Comparison of ENCODE assay signal across 14 cellular contexts in genomic region chr12:31989571-31989970, GRCh38. TPM values are rescaled to one million over a fixed set of nuclear protein-coding genes. Genes with fewer than 3 reads are reported as not detected.
DNase-seq lines count a peak whose midpoint lies in the region; ATAC-seq and TF ChIP-seq lines count a peak whose summit lies in the region.
"Had no signal": no experiment of that assay in that cellular context is flagged by ENCODE, and none has a peak within 500 bp of the region (broad histone marks: within the 10 kb centered on the region; RNA-seq: fewer than 3 reads in every experiment).

No MANE protein-coding gene starts in this region.

- H3K4me1 ChIP-seq in psoas muscle: no peaks in the 10 kb centered on the region
- H3K4me1 ChIP-seq: SJCRH30 had no signal

- H3K27ac Mint-ChIP-seq in activated naive CD4-positive, alpha-beta T cell treated with anti-CD3 and anti-CD28 coated beads, Interleukin-2, amount 10 ng/mL, durations not matched to agents 7 days and 5 days: peak overlapping the region; percentile 83
- peak overlapping the region; percentile 69 for H3K27ac Mint-ChIP-seq in activated T-helper 2 cell treated with anti-CD3 and anti-CD28 coated beads, Interferon-gamma antibody, Interleukin-2, Interleukin-4, amounts not matched to agents 10 μg/mL and 5 μg/mL and 100 μg/mL, durations not matched to agents 14 hours and 24 hours and 36 hours
- H3K27ac Mint-ChIP-seq in stimulated activated naive B cell treated with anti-CD40 and anti-IgM and Interleukin-4, amounts not matched to agents 10 μg/mL and 1 μg/mL and 100 μg/mL, for 72 hours: peak overlapping the region; percentile 14

- H3K36me3 Mint-ChIP-seq in activated naive CD4-positive, alpha-beta T cell treated with anti-CD3 and anti-CD28 coated beads, Interleukin-2, amount 10 ng/mL, durations not matched to agents 7 days and 5 days: peaks cover 91% of the 10 kb centered on the region
- peaks cover 93% of the 10 kb centered on the region for H3K36me3 Mint-ChIP-seq in activated T-helper 2 cell treated with anti-CD3 and anti-CD28 coated beads, Interferon-gamma antibody, Interleukin-2, Interleukin-4, amounts not matched to agents 10 μg/mL and 5 μg/mL and 100 μg/mL, durations not matched to agents 14 hours and 24 hours and 36 hours (ENCODE audit: low read depth)
- peaks cover 52 to 75% of the 10 kb centered on the region in 2 donors for H3K36me3 Mint-ChIP-seq in stimulated activated naive B cell treated with anti-CD40 and anti-IgM and Interleukin-4, amounts not matched to agents 10 μg/mL and 1 μg/mL and 100 μg/mL, for 72 hours

- no peak overlapping the region for H3K4me3 Mint-ChIP-seq in activated naive CD4-positive, alpha-beta T cell treated with anti-CD3 and anti-CD28 coated beads, Interleukin-2, amount 10 ng/mL, durations not matched to agents 7 days and 5 days
- H3K4me3 Mint-ChIP-seq in activated T-helper 2 cell treated with anti-CD3 and anti-CD28 coated beads, Interferon-gamma antibody, Interleukin-2, Interleukin-4, amounts not matched to agents 10 μg/mL and 5 μg/mL and 100 μg/mL, durations not matched to agents 14 hours and 24 hours and 36 hours (ENCODE audit: low read depth): peak overlapping the region; percentile 5
- peak overlapping the region in 1 of 2 donors; percentile 15 for H3K4me3 Mint-ChIP-seq in stimulated activated naive B cell treated with anti-CD40 and anti-IgM and Interleukin-4, amounts not matched to agents 10 μg/mL and 1 μg/mL and 100 μg/mL, for 72 hours

- no peaks in the 10 kb centered on the region for H3K27me3 ChIP-seq in psoas muscle (ENCODE audit: insufficient read depth in 3 of 3, low read length in 2 of 3)
- H3K27me3 ChIP-seq: SJCRH30 had no signal

- TF ChIP-seq CTCF in psoas muscle (IDR thresholded peaks at IDR 0.05): no peak

- intact Hi-C loops in activated T-helper 2 cell treated with anti-CD3 and anti-CD28 coated beads, Interferon-gamma antibody, Interleukin-2, Interleukin-4, amounts not matched to agents 10 μg/mL and 5 μg/mL and 100 μg/mL, durations not matched to agents 14 hours and 24 hours and 36 hours (cut with micrococcal nuclease): no loop called here
- intact Hi-C loops in psoas muscle (cut with DNase I): loop anchor here in 1 of 2 donors (10.0 kb wide), 1 partner anchor 315 kb away; no protein-coding TSS in a partner anchor

- no peak overlapping the region for H3K27ac ChIP-seq in psoas muscle
- H3K27ac ChIP-seq: HL-60, left ventricle myocardium inferior, SJCRH30 had no signal

- peaks cover 3 to 29% of the 10 kb centered on the region in 2 donors for H3K36me3 ChIP-seq in psoas muscle (ENCODE audit: insufficient read depth in 1 of 2, low read depth in 1 of 2)

- 94 to 97% (median 96%) methylated on average over 10 of the region's 10 CpGs for WGBS in psoas muscle, 3 donors

- H3K4me3 ChIP-seq in psoas muscle: no peak overlapping the region
- H3K4me3 ChIP-seq: GM12878, K562, left ventricle myocardium inferior, SJCRH30 had no signal

- H3K27me3 Mint-ChIP-seq in activated naive CD4-positive, alpha-beta T cell treated with anti-CD3 and anti-CD28 coated beads, Interleukin-2, amount 10 ng/mL, durations not matched to agents 7 days and 5 days: no peaks in the 10 kb centered on the region
- H3K27me3 Mint-ChIP-seq in activated T-helper 2 cell treated with anti-CD3 and anti-CD28 coated beads, Interferon-gamma antibody, Interleukin-2, Interleukin-4, amounts not matched to agents 10 μg/mL and 5 μg/mL and 100 μg/mL, durations not matched to agents 14 hours and 24 hours and 36 hours (ENCODE audit: low read depth): no peaks in the 10 kb centered on the region
- H3K27me3 Mint-ChIP-seq in stimulated activated naive B cell treated with anti-CD40 and anti-IgM and Interleukin-4, amounts not matched to agents 10 μg/mL and 1 μg/mL and 100 μg/mL, for 72 hours: no peaks in the 10 kb centered on the region

- no peak for DNase-seq in activated naive CD4-positive, alpha-beta T cell treated with anti-CD3 and anti-CD28 coated beads, Interleukin-2, amount 10 ng/mL, durations not matched to agents 7 days and 5 days
- no peak for DNase-seq in activated naive CD4-positive, alpha-beta T cell treated with anti-CD3 and anti-CD28 coated beads, Interleukin-2, amount 50 U/mL, for 16 hours
- no peak for DNase-seq in activated T-helper 2 cell treated with anti-CD3 and anti-CD28 coated beads, Interferon-gamma antibody, Interleukin-2, Interleukin-4, amounts not matched to agents 10 μg/mL and 5 μg/mL and 100 μg/mL, durations not matched to agents 14 hours and 24 hours and 36 hours (ENCODE audit: low spot score)
- DNase-seq in kidney tubule cell (ENCODE audit: low spot score): peak; percentile 65
- DNase-seq in stimulated activated naive B cell treated with anti-CD40 and anti-IgM and Interleukin-4, amounts not matched to agents 10 μg/mL and 1 μg/mL and 100 μg/mL, for 72 hours: no peak
- DNase-seq in psoas muscle: no peak
- no peak for DNase-seq in central memory CD4-positive, alpha-beta T cell
- DNase-seq in RKO (ENCODE audit: low spot score): no peak
- DNase-seq: left ventricle myocardium inferior, NCI-H526 treated with DMSO at 0.1 percent for 48 hours, SJCRH30 had no signal

- H3K9me3 Mint-ChIP-seq in activated naive CD4-positive, alpha-beta T cell treated with anti-CD3 and anti-CD28 coated beads, Interleukin-2, amount 10 ng/mL, durations not matched to agents 7 days and 5 days: peaks cover 60% of the 10 kb centered on the region
- H3K9me3 Mint-ChIP-seq in activated T-helper 2 cell treated with anti-CD3 and anti-CD28 coated beads, Interferon-gamma antibody, Interleukin-2, Interleukin-4, amounts not matched to agents 10 μg/mL and 5 μg/mL and 100 μg/mL, durations not matched to agents 14 hours and 24 hours and 36 hours: peaks cover 57% of the 10 kb centered on the region
- peaks cover 8 to 17% of the 10 kb centered on the region in 2 donors for H3K9me3 Mint-ChIP-seq in stimulated activated naive B cell treated with anti-CD40 and anti-IgM and Interleukin-4, amounts not matched to agents 10 μg/mL and 1 μg/mL and 100 μg/mL, for 72 hours

- H3K4me1 Mint-ChIP-seq in activated naive CD4-positive, alpha-beta T cell treated with anti-CD3 and anti-CD28 coated beads, Interleukin-2, amount 10 ng/mL, durations not matched to agents 7 days and 5 days: peaks cover 60% of the 10 kb centered on the region
- H3K4me1 Mint-ChIP-seq in activated T-helper 2 cell treated with anti-CD3 and anti-CD28 coated beads, Interferon-gamma antibody, Interleukin-2, Interleukin-4, amounts not matched to agents 10 μg/mL and 5 μg/mL and 100 μg/mL, durations not matched to agents 14 hours and 24 hours and 36 hours (ENCODE audit: low read depth): peaks cover 43% of the 10 kb centered on the region
- H3K4me1 Mint-ChIP-seq in stimulated activated naive B cell treated with anti-CD40 and anti-IgM and Interleukin-4, amounts not matched to agents 10 μg/mL and 1 μg/mL and 100 μg/mL, for 72 hours: peaks cover 36 to 62% of the 10 kb centered on the region in 2 donors

- no peak for ATAC-seq in stimulated activated naive B cell treated with anti-CD40 and anti-IgM and Interleukin-4, amounts not matched to agents 10 μg/mL and 1 μg/mL and 100 μg/mL, for 72 hours (replicated peaks)
- ATAC-seq in psoas muscle: no peak
- ATAC-seq: GM12878, K562 had no signal

- no peaks in the 10 kb centered on the region for H3K9me3 ChIP-seq in psoas muscle
- H3K9me3 ChIP-seq: SJCRH30 had no signal

- CTCF ChIA-PET in activated naive CD4-positive, alpha-beta T cell treated with anti-CD3 and anti-CD28 coated beads, Interleukin-2, amount 10 ng/mL, durations not matched to agents 7 days and 5 days (lab: Charles Lee): no interaction called here

RNA-seq across cellular contexts. Expression of gene RESF1, which starts 30.4 kb away (rescaled TPM):
- 41.9 and 43.2 TPM in 2 replicates for total RNA-seq in activated T-helper 2 cell treated with anti-CD3 and anti-CD28 coated beads, Interferon-gamma antibody, Interleukin-2, Interleukin-4, amounts not matched to agents 10 μg/mL and 5 μg/mL and 100 μg/mL, durations not matched to agents 14 hours and 24 hours and 36 hours
- total RNA-seq in psoas muscle: 10 to 100 TPM; 11.9 to 18.4 (median 14.2) TPM
- 10 to 100 TPM in 1 of 3 donors, 1 to 10 TPM in 2; 6.0 to 17.8 (median 7.1) TPM for polyA plus RNA-seq in psoas muscle

Comparison
In these comparisons a context has a peak if more than half of its experiments do, and no peak if none do; other contexts are left out.
1. H3K27ac Mint-ChIP-seq: peak in every context shown above with its lines; median percentile 83 in activated naive CD4-positive, alpha-beta T cell treated with anti-CD3 and anti-CD28 coated beads, Interleukin-2, amount 10 ng/mL, durations not matched to agents 7 days and 5 days; 69 in activated T-helper 2 cell treated with anti-CD3 and anti-CD28 coated beads, Interferon-gamma antibody, Interleukin-2, Interleukin-4, amounts not matched to agents 10 μg/mL and 5 μg/mL and 100 μg/mL, durations not matched to agents 14 hours and 24 hours and 36 hours; 14 in stimulated activated naive B cell treated with anti-CD40 and anti-IgM and Interleukin-4, amounts not matched to agents 10 μg/mL and 1 μg/mL and 100 μg/mL, for 72 hours.